Comparison of ENCODE assay signal across 1 cellular context in genomic region chr9:134392900-134393299, GRCh38.
TF ChIP-seq lines count a peak whose summit lies in the region.

No MANE protein-coding gene starts in this region.

TF ChIP-seq in GM12878, 131 proteins besides CTCF, POLR2A, EP300 and RAD21:
- no peak for TF ChIP-seq ZNF622 (IDR thresholded peaks at IDR 0.05)
- no peak for TF ChIP-seq MYC (IDR thresholded peaks at IDR 0.05; ENCODE audit: insufficient read depth, insufficient read length, insufficient replicate concordance, low read length, severe bottlenecking)
- TF ChIP-seq RFX5 (IDR thresholded peaks at IDR 0.05; ENCODE audit: low read depth, low read length): no peak
- TF ChIP-seq MXI1 (IDR thresholded peaks at IDR 0.05; ENCODE audit: low read depth, low read length): no peak
- TF ChIP-seq POLR2AphosphoS2 (IDR thresholded peaks at IDR 0.05; ENCODE audit: low read depth, low read length): no peak
- no peak for TF ChIP-seq SP1 (IDR thresholded peaks at IDR 0.05; ENCODE audit: low read depth, low read length)
- TF ChIP-seq HDGF (IDR thresholded peaks at IDR 0.05): no peak
- TF ChIP-seq IKZF1 (conservative IDR thresholded peaks at IDR 0.05): no peak
- TF ChIP-seq NFXL1 (IDR thresholded peaks at IDR 0.05; ENCODE audit: borderline replicate concordance): no peak
